Comparison of ENCODE assay signal across 11 cellular contexts in the genomic region with DNA sequence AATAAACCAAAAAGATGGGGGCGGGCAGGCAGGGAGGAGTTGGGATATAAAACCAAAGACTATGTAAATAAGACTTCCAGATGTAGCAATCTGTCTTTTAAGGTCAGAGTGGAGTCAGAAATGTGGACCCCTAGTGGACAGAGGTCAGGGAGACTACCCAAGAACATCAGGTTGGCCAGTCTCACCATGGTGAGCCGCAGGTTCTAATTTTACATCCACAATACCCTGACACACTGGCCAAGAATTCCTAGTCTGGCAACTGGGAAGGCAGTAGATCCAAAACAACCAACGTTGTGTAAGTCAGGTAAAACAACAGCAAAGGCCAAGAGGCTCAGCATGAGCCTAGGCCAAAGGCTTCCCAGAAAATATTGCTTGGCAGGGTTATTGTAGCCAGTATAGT.
DNase-seq lines count a peak whose midpoint lies in the region; ATAC-seq and TF ChIP-seq lines count a peak whose summit lies in the region.
"Had no signal": no experiment of that assay in that cellular context is flagged by ENCODE, and none has a peak within 500 bp of the region (broad histone marks: within the 10 kb centered on the region; RNA-seq: fewer than 3 reads in every experiment).

No MANE protein-coding gene starts in this region.

- H3K27me3 ChIP-seq in naive thymus-derived CD4-positive, alpha-beta T cell (ENCODE audit: control insufficient read depth in 2 of 2, insufficient read depth in 2 of 2, low read length in 2 of 2) = no peaks in the 10 kb centered on the region

- peak overlapping the region in 8 of 9 donors; percentile 21 to 84 (median 68) for H3K27ac Mint-ChIP-seq in naive thymus-derived CD4-positive, alpha-beta T cell
- H3K27ac Mint-ChIP-seq: activated CD8-positive, alpha-beta memory T cell treated with anti-CD3 and anti-CD28 coated beads, Interleukin-2, amount 10 ng/mL, durations not matched to agents 7 days and 5 days had no signal

- H3K36me3 ChIP-seq in naive thymus-derived CD4-positive, alpha-beta T cell (ENCODE audit: control insufficient read depth in 2 of 3, insufficient read depth in 3 of 3, low read length in 3 of 3) = no peaks in the 10 kb centered on the region

- H3K9me3 Mint-ChIP-seq in naive thymus-derived CD4-positive, alpha-beta T cell = peaks cover 0 to 2% (median 0%) of the 10 kb centered on the region in 11 donors

- H3K9me3 ChIP-seq in naive thymus-derived CD4-positive, alpha-beta T cell (ENCODE audit: control insufficient read depth in 2 of 3, low read length in 3 of 3) = no peaks in the 10 kb centered on the region

- peak; percentile 23 for DNase-seq in Daoy (ENCODE audit: low read depth)
- DNase-seq in HT1080 (ENCODE audit: low read depth) = peak; percentile 21
- peak; percentile 52 for DNase-seq in astrocyte of the spinal cord (ENCODE audit: low read depth, low spot score)
- no peak for DNase-seq in naive thymus-derived CD4-positive, alpha-beta T cell
- no peak for DNase-seq in NCI-H1092 treated with DMSO at 0.1 percent for 48 hours (lab: John Stamatoyannopoulos, UW)
- DNase-seq in GM19238 (ENCODE audit: insufficient read length, low spot score) = no peak
- no peak for DNase-seq in retina
- DNase-seq: activated CD8-positive, alpha-beta memory T cell treated with anti-CD3 and anti-CD28 coated beads, Interleukin-2, amount 10 ng/mL, durations not matched to agents 7 days and 5 days; KBM-7; NCI-H446 had no signal

- ATAC-seq in naive thymus-derived CD4-positive, alpha-beta T cell = no peak
- no peak for ATAC-seq in GM21723 (IDR thresholded peaks at IDR 0.05; ENCODE audit: unreplicated experiment)
- ATAC-seq: activated CD8-positive, alpha-beta memory T cell treated with anti-CD3 and anti-CD28 coated beads, Interleukin-2, amount 10 ng/mL, durations not matched to agents 7 days and 5 days had no signal

- in situ Hi-C loops in astrocyte of the spinal cord (cut with HindIII; ENCODE audit: low sequenced_read_pairs) = no loop called here

- H3K27me3 Mint-ChIP-seq in naive thymus-derived CD4-positive, alpha-beta T cell = peaks cover 0 to 15% (median 0%) of the 10 kb centered on the region in 5 donors

- H3K4me1 ChIP-seq in naive thymus-derived CD4-positive, alpha-beta T cell (ENCODE audit: control insufficient read depth in 2 of 2, insufficient read depth in 2 of 2, low read length in 2 of 2) = peaks cover 7 to 65% of the 10 kb centered on the region in 2 donors

- POLR2A ChIA-PET in naive thymus-derived CD4-positive, alpha-beta T cell (lab: Charles Lee) = no interaction called here

- H3K4me1 Mint-ChIP-seq in naive thymus-derived CD4-positive, alpha-beta T cell = peaks cover 15 to 95% (median 87%) of the 10 kb centered on the region in 7 donors

- no peak for TF ChIP-seq CTCF in astrocyte of the spinal cord (IDR thresholded peaks at IDR 0.05; ENCODE audit: low read depth, low read length)

- H3K36me3 Mint-ChIP-seq in naive thymus-derived CD4-positive, alpha-beta T cell = peaks cover 4 to 59% (median 23%) of the 10 kb centered on the region in 5 donors

- CTCF ChIA-PET in naive thymus-derived CD4-positive, alpha-beta T cell (lab: Charles Lee) = no interaction called here

- intact Hi-C loops in naive thymus-derived CD4-positive, alpha-beta T cell (cut with micrococcal nuclease) = no loop called here

- H3K4me3 ChIP-seq in astrocyte of the spinal cord (ENCODE audit: low read depth, low read length) = no peak overlapping the region
- no peak overlapping the region for H3K4me3 ChIP-seq in naive thymus-derived CD4-positive, alpha-beta T cell (ENCODE audit: low read length)

- peak overlapping the region in 2 of 10 donors; percentile 1 to 29 for H3K4me3 Mint-ChIP-seq in naive thymus-derived CD4-positive, alpha-beta T cell
- H3K4me3 Mint-ChIP-seq: activated CD8-positive, alpha-beta memory T cell treated with anti-CD3 and anti-CD28 coated beads, Interleukin-2, amount 10 ng/mL, durations not matched to agents 7 days and 5 days had no signal

- no peak overlapping the region for H3K27ac ChIP-seq in naive thymus-derived CD4-positive, alpha-beta T cell (ENCODE audit: low read depth, low read length)

Comparison
In these comparisons a context has a peak if more than half of its experiments do, and no peak if none do; other contexts are left out.
1. DNase-seq: peak in Daoy (single experiment), HT1080 (single experiment) and astrocyte of the spinal cord (single experiment); none in naive thymus-derived CD4-positive, alpha-beta T cell (0 of 9), NCI-H1092 treated with DMSO at 0.1 percent for 48 hours (single experiment), GM19238 (single experiment) and retina (single experiment).